Comparison of ENCODE assay signal across 1 cellular context in genomic region chr6:128069180-128069579, GRCh38.
TF ChIP-seq lines count a peak whose summit lies in the region.

No MANE protein-coding gene starts in this region.

TF ChIP-seq in SK-N-SH, 30 proteins besides CTCF, POLR2A, EP300 and RAD21 (continued from another document):
- peak; percentile 37 for TF ChIP-seq JUND (IDR thresholded peaks at IDR 0.05)
- TF ChIP-seq ZBTB33 (IDR thresholded peaks at IDR 0.05; ENCODE audit: borderline replicate concordance, low read depth), result no peak
- TF ChIP-seq RXRA (IDR thresholded peaks at IDR 0.05; ENCODE audit: borderline replicate concordance, low read depth), result no peak
- 0 out of 2 replicates have a peak, but pooled peaks have one; percentile 25 for TF ChIP-seq TEAD4 (IDR thresholded peaks at IDR 0.05; ENCODE audit: borderline replicate concordance, insufficient read depth)
- no peak for TF ChIP-seq MEF2A (IDR thresholded peaks at IDR 0.05; ENCODE audit: borderline replicate concordance, low read depth)
- no peak for TF ChIP-seq MXI1 (IDR thresholded peaks at IDR 0.05; ENCODE audit: low read depth, low read length)
- TF ChIP-seq EZH2phosphoT487 (IDR thresholded peaks at IDR 0.05; ENCODE audit: borderline replicate concordance, low read depth), result no peak
